Comparison of ENCODE assay signal across 26 cellular contexts in genomic region chr3:155365178-155365783, GRCh38.
"Had no signal": no experiment of that assay in that cellular context is flagged by ENCODE, and none has a peak within 500 bp of the region (broad histone marks: within the 10 kb centered on the region; RNA-seq: fewer than 3 reads in every experiment).

No MANE protein-coding gene starts in this region.

- H2AFZ ChIP-seq: hepatocyte, neural progenitor cell, parathyroid adenoma had no signal

- H3K9me3 ChIP-seq: colonic mucosa, prostate gland, suprapubic skin had no signal

- H3K79me2 ChIP-seq: hepatocyte, parathyroid adenoma had no signal

- H3K36me3 Mint-ChIP-seq: naive thymus-derived CD4-positive, alpha-beta T cell had no signal

- H3K4me3 ChIP-seq: colonic mucosa, esophagus muscularis mucosa, gastroesophageal sphincter, heart left ventricle, hepatocyte, left lung, neural progenitor cell, prostate gland, skin epidermis, spleen, suprapubic skin, vagina had no signal

- DNase-seq: colonic mucosa; effector CD8-positive, alpha-beta T cell; foreskin keratinocyte; heart left ventricle; left cardiac atrium; left lung; mesenchymal stem cell; midbrain; naive thymus-derived CD4-positive, alpha-beta T cell; right cardiac atrium; spleen; stimulated activated naive B cell treated with anti-CD40 and anti-IgM and Interleukin-4, amounts not matched to agents 10 μg/mL and 1 μg/mL and 100 μg/mL, for 72 hours; trophoblast cell had no signal

- ATAC-seq: foreskin keratinocyte; gastroesophageal sphincter; heart left ventricle; left cardiac atrium; left lung; naive thymus-derived CD4-positive, alpha-beta T cell; right cardiac atrium; stimulated activated naive B cell treated with anti-CD40 and anti-IgM and Interleukin-4, amounts not matched to agents 10 μg/mL and 1 μg/mL and 100 μg/mL, for 72 hours had no signal

- H3K27ac ChIP-seq: colonic mucosa, esophagus muscularis mucosa, foreskin keratinocyte, gastroesophageal sphincter, hepatocyte, left lung, parathyroid adenoma, prostate gland, skin epidermis, spleen, suprapubic skin, vagina had no signal

- H3K9ac ChIP-seq: neural progenitor cell, parathyroid adenoma had no signal

- H3K36me3 ChIP-seq: colonic mucosa, esophagus muscularis mucosa, gastroesophageal sphincter, heart left ventricle, left lung, prostate gland, spleen, suprapubic skin, vagina had no signal

- H3K4me3 Mint-ChIP-seq: dendritic cell treated with granulocyte-macrophage colony-stimulating factor and Interleukin-4, amounts not matched to agents 40 ng/mL and 50 ng/mL, for 4 days; naive thymus-derived CD4-positive, alpha-beta T cell; nephron; neural progenitor cell; stimulated activated naive B cell treated with anti-CD40 and anti-IgM and Interleukin-4, amounts not matched to agents 10 μg/mL and 1 μg/mL and 100 μg/mL, for 72 hours; stimulated activated naive CD8-positive, alpha-beta T cell treated with anti-CD3 and anti-CD28 coated beads, Interleukin-15, Interleukin-2, amounts not matched to agents 100 ng/mL and 50 ng/mL, for 24 hours had no signal

- H3K4me1 Mint-ChIP-seq: naive thymus-derived CD4-positive, alpha-beta T cell; stimulated activated naive B cell treated with anti-CD40 and anti-IgM and Interleukin-4, amounts not matched to agents 10 μg/mL and 1 μg/mL and 100 μg/mL, for 72 hours had no signal

- H3K27ac Mint-ChIP-seq: dendritic cell treated with granulocyte-macrophage colony-stimulating factor and Interleukin-4, amounts not matched to agents 40 ng/mL and 50 ng/mL, for 4 days; naive thymus-derived CD4-positive, alpha-beta T cell; nephron; neural progenitor cell; stimulated activated naive B cell treated with anti-CD40 and anti-IgM and Interleukin-4, amounts not matched to agents 10 μg/mL and 1 μg/mL and 100 μg/mL, for 72 hours; stimulated activated naive CD8-positive, alpha-beta T cell treated with anti-CD3 and anti-CD28 coated beads, Interleukin-15, Interleukin-2, amounts not matched to agents 100 ng/mL and 50 ng/mL, for 24 hours had no signal

- H3K27me3 Mint-ChIP-seq: dendritic cell treated with granulocyte-macrophage colony-stimulating factor and Interleukin-4, amounts not matched to agents 40 ng/mL and 50 ng/mL, for 4 days; stimulated activated naive B cell treated with anti-CD40 and anti-IgM and Interleukin-4, amounts not matched to agents 10 μg/mL and 1 μg/mL and 100 μg/mL, for 72 hours; stimulated activated naive CD8-positive, alpha-beta T cell treated with anti-CD3 and anti-CD28 coated beads, Interleukin-15, Interleukin-2, amounts not matched to agents 100 ng/mL and 50 ng/mL, for 24 hours had no signal

- H3K4me2 ChIP-seq: hepatocyte had no signal

- H3K27me3 ChIP-seq: colonic mucosa, esophagus muscularis mucosa, foreskin keratinocyte, gastroesophageal sphincter, heart left ventricle, hepatocyte, left lung, spleen, suprapubic skin, vagina had no signal

- H3K4me1 ChIP-seq: colonic mucosa, foreskin keratinocyte, left lung, parathyroid adenoma, prostate gland, spleen, suprapubic skin, vagina had no signal

- FAIRE-seq: endothelial cell of umbilical vein had no signal
